Comparison of ENCODE assay signal across 17 cellular contexts in genomic region chr7:158267737-158268435, GRCh38.
DNase-seq lines count a peak whose midpoint lies in the region; ATAC-seq, FAIRE-seq and TF ChIP-seq lines count a peak whose summit lies in the region.
"Had no signal": no experiment of that assay in that cellular context is flagged by ENCODE, and none has a peak within 500 bp of the region (broad histone marks: within the 10 kb centered on the region; RNA-seq: fewer than 3 reads in every experiment).

No MANE protein-coding gene starts in this region.

- no peaks in the 10 kb centered on the region for H3K4me1 Mint-ChIP-seq in CD14-positive monocyte

- no peak for TF ChIP-seq CTCF in CD14-positive monocyte (IDR thresholded peaks at IDR 0.05)

- H3K4me3 Mint-ChIP-seq in CD14-positive monocyte = no peak overlapping the region
- H3K4me3 Mint-ChIP-seq: CD4-positive, CD25-positive, alpha-beta regulatory T cell had no signal

- H3K9me3 ChIP-seq in iPS-18c (ENCODE audit: control insufficient read depth, insufficient read depth, low read length) = peaks cover 58% of the 10 kb centered on the region

- DNase-seq in CD14-positive monocyte (ENCODE audit: low spot score) (peak; percentile 15), NCI-H1436 treated with DMSO at 0.1 percent for 48 hours (lab: John Stamatoyannopoulos, UW) (peak; percentile 6), posterior vena cava (ENCODE audit: low spot score) (peak; percentile 36), frontal cortex (ENCODE audit: low spot score in 2 of 2) (no peak), GDM1 (lab: John Stamatoyannopoulos, UW) (no peak)
- DNase-seq: AML-193; CD4-positive, CD25-positive, alpha-beta regulatory T cell; KBM-7; NCI-H1048; NCI-H187; NCI-H2171 treated with DMSO at 0.1 percent for 48 hours; NCI-H510A had no signal

- H3K9me3 Mint-ChIP-seq in CD14-positive monocyte = peaks cover 0 to 8% (median 4%) of the 10 kb centered on the region in 7 donors

- no peaks in the 10 kb centered on the region for H3K36me3 Mint-ChIP-seq in CD14-positive monocyte
- H3K36me3 Mint-ChIP-seq: CD4-positive, CD25-positive, alpha-beta regulatory T cell had no signal

- intact Hi-C loops in CD14-positive monocyte (cut with micrococcal nuclease) (no loop called here), posterior vena cava (cut with DNase I) (no loop called here)

- 0 out of 2 replicates have a peak overlapping the region, but pooled peaks have one; percentile 15 for H3K4me3 ChIP-seq in iPS-18c (ENCODE audit: insufficient read depth, low read depth, low read length)
- H3K4me3 ChIP-seq: SJSA1 had no signal

- FAIRE-seq in frontal cortex (lab: Jason Lieb, UNC) = no peak
- FAIRE-seq: GM12892 had no signal

- H3K27me3 Mint-ChIP-seq in CD14-positive monocyte (ENCODE audit: low read depth in 3 of 3) = no peaks in the 10 kb centered on the region
- H3K27me3 Mint-ChIP-seq: CD4-positive, CD25-positive, alpha-beta regulatory T cell had no signal

- ATAC-seq in HG03097 (IDR thresholded peaks at IDR 0.05; ENCODE audit: low FRiP score, unreplicated experiment) = no peak
- ATAC-seq in SK-N-SH treated with all-trans-retinoic acid at 6 μM for 48 hours = no peak

- peak overlapping the region in 1 of 7 donors; percentile 64 for H3K27ac Mint-ChIP-seq in CD14-positive monocyte
- H3K27ac Mint-ChIP-seq: CD4-positive, CD25-positive, alpha-beta regulatory T cell had no signal

TF ChIP-seq in SK-N-SH treated with all-trans-retinoic acid at 6 μM for 48 hours, 23 proteins besides CTCF, POLR2A, EP300 and RAD21:
- no peak for TF ChIP-seq ZNF8 (CRISPR knock-in tag; IDR thresholded peaks at IDR 0.05)
- no peak for TF ChIP-seq GLIS3 (CRISPR knock-in tag; IDR thresholded peaks at IDR 0.05)
- no peak for TF ChIP-seq CSDC2 (CRISPR knock-in tag; IDR thresholded peaks at IDR 0.05)
- TF ChIP-seq PATZ1 (CRISPR knock-in tag; IDR thresholded peaks at IDR 0.05; ENCODE audit: borderline replicate concordance) = no peak
- TF ChIP-seq OSR1 (CRISPR knock-in tag; IDR thresholded peaks at IDR 0.05) = no peak
- TF ChIP-seq RARB (CRISPR knock-in tag; IDR thresholded peaks at IDR 0.05) = no peak
- no peak for TF ChIP-seq ZFP3 (CRISPR knock-in tag; IDR thresholded peaks at IDR 0.05)
- no peak for TF ChIP-seq ZNF565 (CRISPR knock-in tag; conservative IDR thresholded peaks at IDR 0.05; ENCODE audit: low read depth)
- TF ChIP-seq CREB5 (CRISPR knock-in tag; IDR thresholded peaks at IDR 0.05; ENCODE audit: low read depth) = no peak
TF ChIP-seq in SK-N-SH treated with all-trans-retinoic acid at 6 μM for 48 hours: peak in this region for 0.

Comparison
In these comparisons a context has a peak if more than half of its experiments do, and no peak if none do; other contexts are left out.
1. DNase-seq: peak in CD14-positive monocyte (single experiment), NCI-H1436 treated with DMSO at 0.1 percent for 48 hours (single experiment) and posterior vena cava (single experiment); none in frontal cortex (0 of 2) and GDM1 (single experiment).